In genomic region chr17:65656390-65657250, GRCh38 we compare ENCODE assay signal across 2 cellular contexts.
TF ChIP-seq lines count a peak whose summit lies in the region.

No MANE protein-coding gene starts in this region.

TF ChIP-seq in HepG2, 621 proteins besides CTCF, POLR2A, EP300 and RAD21 (continued from another document and continues in another):
- TF ChIP-seq POLR2AphosphoS5 (IDR thresholded peaks at IDR 0.05; ENCODE audit: low read depth, low read length) (no peak), ELF4 (CRISPR knock-in tag; IDR thresholded peaks at IDR 0.05; ENCODE audit: borderline replicate concordance) (no peak), ZNF580 (CRISPR knock-in tag; IDR thresholded peaks at IDR 0.05; ENCODE audit: borderline replicate concordance, low read depth) (no peak), ZNF761 (CRISPR knock-in tag; conservative IDR thresholded peaks at IDR 0.05) (no peak), ZNF143 (CRISPR knock-in tag; IDR thresholded peaks at IDR 0.05) (no peak), SKIL (CRISPR knock-in tag; IDR thresholded peaks at IDR 0.05; ENCODE audit: borderline replicate concordance) (peak; percentile 25; the same call in 1 of the 2 replicates), CREM (IDR thresholded peaks at IDR 0.05) (peak; percentile 58; the same call in 1 of the 2 replicates), CREM (CRISPR knock-in tag; IDR thresholded peaks at IDR 0.05) (no peak), FOXA3 (CRISPR knock-in tag; IDR thresholded peaks at IDR 0.05) (peak; percentile 78), CREBL2 (CRISPR knock-in tag; IDR thresholded peaks at IDR 0.05; ENCODE audit: borderline replicate concordance) (no peak), RCOR2 (CRISPR knock-in tag; IDR thresholded peaks at IDR 0.05) (no peak), FOSL2 (CRISPR knock-in tag; IDR thresholded peaks at IDR 0.05) (peak; percentile 59; the same call in 1 of the 2 replicates), ZNF33A (CRISPR knock-in tag; IDR thresholded peaks at IDR 0.05; ENCODE audit: borderline replicate concordance) (no peak), NCOA1 (CRISPR knock-in tag; IDR thresholded peaks at IDR 0.05) (no peak), NFAT5 (CRISPR knock-in tag; IDR thresholded peaks at IDR 0.05) (no peak), ZNF839 (CRISPR knock-in tag; IDR thresholded peaks at IDR 0.05; ENCODE audit: borderline replicate concordance) (no peak), POLR2G (IDR thresholded peaks at IDR 0.05; ENCODE audit: low read depth, low read length) (no peak), ATF1 (CRISPR knock-in tag; IDR thresholded peaks at IDR 0.05) (0 out of 2 replicates have a peak, but pooled peaks have one; percentile 22), MYPOP (CRISPR knock-in tag; IDR thresholded peaks at IDR 0.05) (no peak), ZNF615 (CRISPR knock-in tag; IDR thresholded peaks at IDR 0.05; ENCODE audit: borderline replicate concordance) (no peak)

TF ChIP-seq in K562, 482 proteins besides CTCF, POLR2A, EP300 and RAD21 (continued from another document):
- 0 out of 2 replicates have a peak, but pooled peaks have one; percentile 18 for TF ChIP-seq ZBTB40 (IDR thresholded peaks at IDR 0.05)
- TF ChIP-seq ZBTB40 (CRISPR knock-in tag; IDR thresholded peaks at IDR 0.05): no peak
- no peak for TF ChIP-seq JUND (IDR thresholded peaks at IDR 0.05; ENCODE audit: borderline replicate concordance, low read depth, low read length)
- TF ChIP-seq JUND (tag; IDR thresholded peaks at IDR 0.05; ENCODE audit: borderline replicate concordance, low read depth, low read length): 0 out of 3 replicates have a peak, but pooled peaks have one; percentile 9
TF ChIP-seq in K562: peak in this region for 3.
